In the genomic region with DNA sequence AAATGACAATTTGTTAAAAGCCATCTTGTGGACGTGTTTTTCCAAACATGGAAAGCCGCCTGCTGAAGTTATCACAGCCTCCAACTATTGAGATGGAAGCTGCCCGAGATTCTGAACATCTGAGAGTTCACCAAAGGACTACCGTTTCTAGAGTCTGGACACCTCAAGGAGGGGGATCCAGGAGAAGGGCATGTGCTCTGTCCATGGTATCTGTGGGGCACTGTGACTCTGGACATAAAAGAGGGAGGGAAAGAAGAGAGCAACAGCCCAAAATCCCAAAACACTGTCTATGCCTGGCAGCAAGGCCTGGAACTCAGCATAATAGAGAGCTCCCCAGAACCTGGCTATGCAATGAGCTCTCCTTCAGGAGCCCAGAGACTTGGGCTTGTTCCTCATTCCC, we compare ENCODE assay signal across 19 cellular contexts.
DNase-seq lines count a peak whose midpoint lies in the region; TF ChIP-seq lines count a peak whose summit lies in the region.
"Had no signal": no experiment of that assay in that cellular context is flagged by ENCODE, and none has a peak within 500 bp of the region (broad histone marks: within the 10 kb centered on the region; RNA-seq: fewer than 3 reads in every experiment).

No MANE protein-coding gene starts in this region.

- DNase-seq in A172 (ENCODE audit: low spot score), result peak; percentile 8
- peak; percentile 25 for DNase-seq in AG20443 (ENCODE audit: low spot score)
- peak; percentile 3 for DNase-seq in fibroblast of the aortic adventitia (ENCODE audit: low read depth)
- DNase-seq in stimulated activated CD4-positive, alpha-beta T cell treated with anti-CD3 and anti-CD28 coated beads, Interleukin-2, amount 100 ng/mL, for 24 hours, result no peak
- DNase-seq in midbrain (lab: John Stamatoyannopoulos, UW), result no peak
- no peak for DNase-seq in amygdala (lab: John Stamatoyannopoulos, UW)
- DNase-seq: Calu3, DMS153, DND-41, GOT3, Kasumi-1, NCI-H2029, NCI-H446, NCI-H524 treated with DMSO at 0.1 percent for 48 hours, NCI-H774, SJCRH30, T-helper 1 cell had no signal

- no peak for TF ChIP-seq RAD21 in Ishikawa (IDR thresholded peaks at IDR 0.05; ENCODE audit: low read depth)

- no peak for TF ChIP-seq CTCF in fibroblast of the aortic adventitia (IDR thresholded peaks at IDR 0.05; ENCODE audit: insufficient read depth, low read length)

- TF ChIP-seq EP300 in Ishikawa (IDR thresholded peaks at IDR 0.05; ENCODE audit: borderline replicate concordance), result no peak

- no peak overlapping the region for H3K4me3 ChIP-seq in fibroblast of the aortic adventitia (ENCODE audit: low read depth, low read length)
- H3K4me3 ChIP-seq: K562, SJCRH30 had no signal

TF ChIP-seq in Ishikawa, 13 proteins besides CTCF, POLR2A, EP300 and RAD21:
- TF ChIP-seq TEAD4 (IDR thresholded peaks at IDR 0.05) (no peak), NFIC (IDR thresholded peaks at IDR 0.05) (no peak), TCF12 (IDR thresholded peaks at IDR 0.05; ENCODE audit: low read depth) (no peak)
- TF ChIP-seq, protein P1, sequence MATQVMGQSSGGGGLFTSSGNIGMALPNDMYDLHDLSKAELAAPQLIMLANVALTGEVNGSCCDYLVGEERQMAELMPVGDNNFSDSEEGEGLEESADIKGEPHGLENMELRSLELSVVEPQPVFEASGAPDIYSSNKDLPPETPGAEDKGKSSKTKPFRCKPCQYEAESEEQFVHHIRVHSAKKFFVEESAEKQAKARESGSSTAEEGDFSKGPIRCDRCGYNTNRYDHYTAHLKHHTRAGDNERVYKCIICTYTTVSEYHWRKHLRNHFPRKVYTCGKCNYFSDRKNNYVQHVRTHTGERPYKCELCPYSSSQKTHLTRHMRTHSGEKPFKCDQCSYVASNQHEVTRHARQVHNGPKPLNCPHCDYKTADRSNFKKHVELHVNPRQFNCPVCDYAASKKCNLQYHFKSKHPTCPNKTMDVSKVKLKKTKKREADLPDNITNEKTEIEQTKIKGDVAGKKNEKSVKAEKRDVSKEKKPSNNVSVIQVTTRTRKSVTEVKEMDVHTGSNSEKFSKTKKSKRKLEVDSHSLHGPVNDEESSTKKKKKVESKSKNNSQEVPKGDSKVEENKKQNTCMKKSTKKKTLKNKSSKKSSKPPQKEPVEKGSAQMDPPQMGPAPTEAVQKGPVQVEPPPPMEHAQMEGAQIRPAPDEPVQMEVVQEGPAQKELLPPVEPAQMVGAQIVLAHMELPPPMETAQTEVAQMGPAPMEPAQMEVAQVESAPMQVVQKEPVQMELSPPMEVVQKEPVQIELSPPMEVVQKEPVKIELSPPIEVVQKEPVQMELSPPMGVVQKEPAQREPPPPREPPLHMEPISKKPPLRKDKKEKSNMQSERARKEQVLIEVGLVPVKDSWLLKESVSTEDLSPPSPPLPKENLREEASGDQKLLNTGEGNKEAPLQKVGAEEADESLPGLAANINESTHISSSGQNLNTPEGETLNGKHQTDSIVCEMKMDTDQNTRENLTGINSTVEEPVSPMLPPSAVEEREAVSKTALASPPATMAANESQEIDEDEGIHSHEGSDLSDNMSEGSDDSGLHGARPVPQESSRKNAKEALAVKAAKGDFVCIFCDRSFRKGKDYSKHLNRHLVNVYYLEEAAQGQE (IDR thresholded peaks at IDR 0.05; ENCODE audit: low read depth), result peak; percentile 64

Comparison
In these comparisons a context has a peak if more than half of its experiments do, and no peak if none do; other contexts are left out.
1. DNase-seq: peak in A172 (single experiment), AG20443 (single experiment) and fibroblast of the aortic adventitia (single experiment); none in stimulated activated CD4-positive, alpha-beta T cell treated with anti-CD3 and anti-CD28 coated beads, Interleukin-2, amount 100 ng/mL, for 24 hours (0 of 2), midbrain (single experiment) and amygdala (0 of 56).